Comparison of ENCODE assay signal across 9 cellular contexts in the genomic region with DNA sequence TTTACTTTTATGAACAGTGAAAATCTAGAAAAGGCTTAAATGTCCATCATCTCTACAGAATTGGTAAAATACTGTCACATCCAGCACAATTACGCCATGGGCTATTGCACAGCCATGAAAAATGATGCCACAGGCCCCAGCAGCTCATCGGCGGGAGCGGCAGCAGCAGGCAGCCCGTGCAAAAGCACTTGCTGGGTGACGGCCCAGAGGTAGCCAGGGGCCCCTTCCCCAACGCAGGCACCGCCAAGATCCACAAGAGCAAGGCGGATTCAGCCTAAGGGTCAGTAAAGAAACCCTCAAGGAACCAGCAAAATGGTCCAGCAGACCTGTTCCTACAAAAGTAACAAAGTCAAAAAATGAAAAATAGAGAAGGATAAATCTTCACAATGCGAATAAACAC.
"Had no signal": no experiment of that assay in that cellular context is flagged by ENCODE, and none has a peak within 500 bp of the region (broad histone marks: within the 10 kb centered on the region; RNA-seq: fewer than 3 reads in every experiment).

No MANE protein-coding gene starts in this region.

- H3K4me3 ChIP-seq: K562 had no signal

- H3K9me3 Mint-ChIP-seq: IgD-negative memory B cell had no signal

- H3K4me2 ChIP-seq: KMS-11 had no signal

- ATAC-seq: HepG2, K562 had no signal

- DNase-seq: IMR-90, Karpas-422, KBM-7, KG1 had no signal

- H3K4me1 Mint-ChIP-seq: IgD-negative memory B cell had no signal

- H3K36me3 Mint-ChIP-seq: IgD-negative memory B cell had no signal

- H3K4me3 Mint-ChIP-seq: IgD-negative memory B cell had no signal

- H3K27ac ChIP-seq: HL-60, KMS-11 had no signal
